Comparison of ENCODE assay signal across 8 cellular contexts in the genomic region with DNA sequence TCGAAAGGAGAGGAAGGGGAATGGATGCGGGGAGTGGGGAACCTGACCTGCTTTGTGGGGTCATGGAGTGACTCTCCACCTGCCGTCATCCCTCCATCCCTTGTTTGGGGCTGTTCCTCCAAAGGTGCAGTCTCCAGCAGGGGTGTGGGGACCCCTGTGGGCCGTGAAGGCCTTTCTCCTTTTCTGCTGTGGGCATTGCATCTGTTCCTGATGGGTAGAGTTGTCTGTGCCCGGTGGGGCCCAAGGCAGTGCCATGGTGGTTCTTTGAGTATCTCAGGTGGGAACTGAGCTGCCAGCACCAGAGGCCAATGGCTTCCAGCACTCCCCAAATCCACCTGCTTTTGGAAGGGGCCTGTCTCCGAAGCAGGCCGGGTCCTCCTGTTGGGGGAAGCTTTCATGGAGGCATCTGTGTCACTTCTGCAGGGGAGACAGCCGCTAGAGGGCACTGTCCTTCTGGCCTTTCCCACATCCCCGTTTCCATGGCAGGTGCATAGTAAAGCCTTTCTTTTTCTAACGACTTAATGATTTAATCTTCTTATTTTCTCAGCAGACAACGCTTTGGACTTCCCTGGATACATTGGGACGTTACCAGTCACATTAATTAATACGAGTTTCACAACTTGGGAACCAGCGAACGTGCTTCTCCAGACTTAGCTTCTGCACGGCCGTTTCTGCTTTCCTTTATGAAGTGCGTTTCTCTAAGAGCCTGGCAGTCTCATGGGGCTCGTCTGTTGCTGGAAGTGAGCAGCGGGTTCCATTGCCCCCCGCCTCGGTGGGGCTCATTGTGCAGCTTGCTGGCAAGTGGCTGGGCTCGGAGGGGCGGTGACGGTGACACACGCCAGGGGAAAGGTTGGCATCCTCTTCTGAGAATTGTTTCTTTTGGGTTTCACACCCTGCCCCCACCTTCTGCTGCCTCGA. TPM values are rescaled to one million over a fixed set of nuclear protein-coding genes. Genes with fewer than 3 reads are reported as not detected.
DNase-seq lines count a peak whose midpoint lies in the region; ATAC-seq, FAIRE-seq and TF ChIP-seq lines count a peak whose summit lies in the region.

No MANE protein-coding gene starts in this region.

- no peak for FAIRE-seq in HTR-8/SVneo (lab: Jason Lieb, UNC)

- H3K79me2 ChIP-seq in PC-9 (ENCODE audit: low read depth) = no peaks in the 10 kb centered on the region

- H3K9me3 ChIP-seq in CD4-positive, alpha-beta T cell (ENCODE audit: control insufficient read depth, low read length) = no peaks in the 10 kb centered on the region
- no peaks in the 10 kb centered on the region for H3K9me3 ChIP-seq in PC-9 (ENCODE audit: insufficient read depth, low read depth)

- H3K9me3 Mint-ChIP-seq in CD4-positive, alpha-beta T cell = no peaks in the 10 kb centered on the region
- no peaks in the 10 kb centered on the region for H3K9me3 Mint-ChIP-seq in activated T-cell treated with anti-CD3 and anti-CD28 coated beads, Interleukin-2, amount 50 U/mL, for 4 hours
- no peaks in the 10 kb centered on the region for H3K9me3 Mint-ChIP-seq in natural killer cell treated with Interleukin-12 subunit alpha and Interleukin-12 subunit beta and Interleukin-15 and Interleukin-18, amount 100 ng/mL, for 72 hours
- peaks cover 0 to 7% of the 10 kb centered on the region in 2 donors for H3K9me3 Mint-ChIP-seq in stimulated activated naive B cell treated with anti-CD40 and anti-IgM and Interleukin-4, amounts not matched to agents 10 μg/mL and 1 μg/mL and 100 μg/mL, for 72 hours

- no peaks in the 10 kb centered on the region for H3K27me3 ChIP-seq in CD4-positive, alpha-beta T cell (ENCODE audit: control insufficient read depth, insufficient read depth, low read length)
- no peaks in the 10 kb centered on the region for H3K27me3 ChIP-seq in PC-9 (ENCODE audit: insufficient read depth, low read depth)

- H3K4me3 Mint-ChIP-seq in CD4-positive, alpha-beta T cell = no peak overlapping the region
- no peak overlapping the region for H3K4me3 Mint-ChIP-seq in activated T-cell treated with anti-CD3 and anti-CD28 coated beads, Interleukin-2, amount 50 U/mL, for 4 hours
- no peak overlapping the region for H3K4me3 Mint-ChIP-seq in natural killer cell treated with Interleukin-12 subunit alpha and Interleukin-12 subunit beta and Interleukin-15 and Interleukin-18, amount 100 ng/mL, for 72 hours
- no peak overlapping the region for H3K4me3 Mint-ChIP-seq in stimulated activated naive B cell treated with anti-CD40 and anti-IgM and Interleukin-4, amounts not matched to agents 10 μg/mL and 1 μg/mL and 100 μg/mL, for 72 hours

- H3K4me1 ChIP-seq in PC-9 (replicated peaks; ENCODE audit: insufficient read depth) = no peaks in the 10 kb centered on the region

- no peak overlapping the region for H3K4me2 ChIP-seq in PC-9

- H3F3A ChIP-seq in PC-9 (ENCODE audit: insufficient read depth, low read depth) = 0 out of 2 replicates have a peak, but pooled peaks cover 4% of the 10 kb centered on the region

- DNase-seq in CD4-positive, alpha-beta T cell = peak; percentile 52 to 70 (median 59)
- DNase-seq in HTR-8/SVneo (ENCODE audit: insufficient read length, low spot score) (peak; percentile 69), PC-9 (peak in 1 of 2 experiments; percentile 62), fibroblast of mammary gland (ENCODE audit: low read depth) (peak; percentile 64)
- DNase-seq in activated T-cell treated with anti-CD3 and anti-CD28 coated beads, Interleukin-2, amount 50 U/mL, for 4 hours = peak; percentile 67
- peak; percentile 67 for DNase-seq in natural killer cell treated with Interleukin-12 subunit alpha and Interleukin-12 subunit beta and Interleukin-15 and Interleukin-18, amount 100 ng/mL, for 72 hours (ENCODE audit: low spot score)
- DNase-seq in stimulated activated naive B cell treated with anti-CD40 and anti-IgM and Interleukin-4, amounts not matched to agents 10 μg/mL and 1 μg/mL and 100 μg/mL, for 72 hours = peak; percentile 35

- CTCF ChIA-PET in CD4-positive, alpha-beta T cell (lab: Charles Lee) = interaction anchor here (0.7 to 1.6 kb wide), 3 partner anchors 12 to 546 kb away, joined by 4 to 9 read pairs (median 7); no protein-coding TSS in a partner anchor
- CTCF ChIA-PET in PC-9 (lab: Charles Lee) = no interaction called here

- H3K36me3 ChIP-seq in PC-9 (ENCODE audit: low read depth) = no peaks in the 10 kb centered on the region

- TF ChIP-seq CTCF in CD4-positive, alpha-beta T cell (IDR thresholded peaks at IDR 0.05) = peak; percentile 88
- TF ChIP-seq CTCF in PC-9 (conservative IDR thresholded peaks at IDR 0.05) (peak; percentile 90), fibroblast of mammary gland (conservative IDR thresholded peaks at IDR 0.05; ENCODE audit: control insufficient read depth, insufficient read depth, low read depth, low read length) (peak; percentile 87)

- no peaks in the 10 kb centered on the region for H3K4me1 Mint-ChIP-seq in CD4-positive, alpha-beta T cell (ENCODE audit: low read depth)
- H3K4me1 Mint-ChIP-seq in activated T-cell treated with anti-CD3 and anti-CD28 coated beads, Interleukin-2, amount 50 U/mL, for 4 hours (ENCODE audit: low read depth) = no peaks in the 10 kb centered on the region
- H3K4me1 Mint-ChIP-seq in natural killer cell treated with Interleukin-12 subunit alpha and Interleukin-12 subunit beta and Interleukin-15 and Interleukin-18, amount 100 ng/mL, for 72 hours (ENCODE audit: low read depth in 2 of 2) = no peaks in the 10 kb centered on the region
- H3K4me1 Mint-ChIP-seq in stimulated activated naive B cell treated with anti-CD40 and anti-IgM and Interleukin-4, amounts not matched to agents 10 μg/mL and 1 μg/mL and 100 μg/mL, for 72 hours = peaks cover 12 to 15% of the 10 kb centered on the region in 2 donors

- intact Hi-C loops in CD4-positive, alpha-beta T cell (cut with DNase I, micrococcal nuclease) = loop anchor here (1.0 to 5.0 kb wide), 4 partner anchors 88 to 545 kb away; a partner anchor contains a TSS
- intact Hi-C loops in PC-9 (cut with micrococcal nuclease; ENCODE audit: unreplicated experiment) = loop anchor here (1.0 to 10.0 kb wide), 4 partner anchors 88 to 542 kb away; no protein-coding TSS in a partner anchor

- H3K27ac ChIP-seq in CD4-positive, alpha-beta T cell (ENCODE audit: low read depth, low read length) = no peak overlapping the region
- no peak overlapping the region for H3K27ac ChIP-seq in PC-9

- no peak overlapping the region for H3K27ac Mint-ChIP-seq in CD4-positive, alpha-beta T cell
- no peak overlapping the region for H3K27ac Mint-ChIP-seq in natural killer cell treated with Interleukin-12 subunit alpha and Interleukin-12 subunit beta and Interleukin-15 and Interleukin-18, amount 100 ng/mL, for 72 hours
- H3K27ac Mint-ChIP-seq in stimulated activated naive B cell treated with anti-CD40 and anti-IgM and Interleukin-4, amounts not matched to agents 10 μg/mL and 1 μg/mL and 100 μg/mL, for 72 hours = no peak overlapping the region

- peak; percentile 55 for ATAC-seq in CD4-positive, alpha-beta T cell (ENCODE audit: poor library complexity)
- ATAC-seq in activated T-cell treated with anti-CD3 and anti-CD28 coated beads, Interleukin-2, amount 50 U/mL, for 4 hours = peak; percentile 37 to 61
- ATAC-seq in natural killer cell treated with Interleukin-12 subunit alpha and Interleukin-12 subunit beta and Interleukin-15 and Interleukin-18, amount 100 ng/mL, for 72 hours = peak in 1 of 2 donors; percentile 54
- peak; percentile 73 to 78 for ATAC-seq in stimulated activated naive B cell treated with anti-CD40 and anti-IgM and Interleukin-4, amounts not matched to agents 10 μg/mL and 1 μg/mL and 100 μg/mL, for 72 hours (replicated peaks)
- ATAC-seq in HG02852 (IDR thresholded peaks at IDR 0.05; ENCODE audit: unreplicated experiment) = no peak

- BruUV-seq in PC-9 (replicated peaks; lab: Mats Ljungman, UMichigan) = no TSS peak

- H3K27me3 Mint-ChIP-seq in CD4-positive, alpha-beta T cell = no peaks in the 10 kb centered on the region
- H3K27me3 Mint-ChIP-seq in activated T-cell treated with anti-CD3 and anti-CD28 coated beads, Interleukin-2, amount 50 U/mL, for 4 hours (ENCODE audit: low read depth) = no peaks in the 10 kb centered on the region
- H3K27me3 Mint-ChIP-seq in natural killer cell treated with Interleukin-12 subunit alpha and Interleukin-12 subunit beta and Interleukin-15 and Interleukin-18, amount 100 ng/mL, for 72 hours = no peaks in the 10 kb centered on the region
- no peaks in the 10 kb centered on the region for H3K27me3 Mint-ChIP-seq in stimulated activated naive B cell treated with anti-CD40 and anti-IgM and Interleukin-4, amounts not matched to agents 10 μg/mL and 1 μg/mL and 100 μg/mL, for 72 hours

- no peaks in the 10 kb centered on the region for H3K36me3 Mint-ChIP-seq in CD4-positive, alpha-beta T cell (ENCODE audit: low read depth)
- H3K36me3 Mint-ChIP-seq in activated T-cell treated with anti-CD3 and anti-CD28 coated beads, Interleukin-2, amount 50 U/mL, for 4 hours (ENCODE audit: insufficient read depth) = no peaks in the 10 kb centered on the region
- no peaks in the 10 kb centered on the region for H3K36me3 Mint-ChIP-seq in natural killer cell treated with Interleukin-12 subunit alpha and Interleukin-12 subunit beta and Interleukin-15 and Interleukin-18, amount 100 ng/mL, for 72 hours
- peaks cover 30 to 42% of the 10 kb centered on the region in 2 donors for H3K36me3 Mint-ChIP-seq in stimulated activated naive B cell treated with anti-CD40 and anti-IgM and Interleukin-4, amounts not matched to agents 10 μg/mL and 1 μg/mL and 100 μg/mL, for 72 hours

- peaks cover 8% of the 10 kb centered on the region for H4K20me1 ChIP-seq in PC-9 (ENCODE audit: insufficient read depth)

- no peak overlapping the region for H2AFZ ChIP-seq in PC-9

- POLR2A ChIA-PET in CD4-positive, alpha-beta T cell (lab: Charles Lee) = interaction anchor here (0.6 kb wide), 1 partner anchor 100 kb away, joined by 3 read pairs; a partner anchor contains a TSS
- POLR2A ChIA-PET in PC-9 (lab: Charles Lee; ENCODE audit: unreplicated experiment) = no interaction called here

- H3K4me3 ChIP-seq in PC-9 = no peak overlapping the region
- no peak overlapping the region for H3K4me3 ChIP-seq in fibroblast of mammary gland (ENCODE audit: control insufficient read depth, low read depth, low read length)

- no peaks in the 10 kb centered on the region for H3K9me2 ChIP-seq in PC-9 (ENCODE audit: insufficient read depth)

RNA-seq across cellular contexts. Expression of a gene that starts 57.1 kb away (rescaled TPM):
- total RNA-seq in CD4-positive, alpha-beta T cell = 1 to 10 TPM; 6.2 to 6.4 TPM
- total RNA-seq in PC-9 (2021) = 35.3 and 40.9 TPM in 2 replicates
- 10 to 100 TPM; 15.1 to 21.5 (median 19.6) TPM for total RNA-seq in activated T-cell treated with anti-CD3 and anti-CD28 coated beads, Interleukin-2, amount 50 U/mL, for 4 hours
- 10 to 100 TPM; 16.9 to 61.3 TPM for total RNA-seq in natural killer cell treated with Interleukin-12 subunit alpha and Interleukin-12 subunit beta and Interleukin-15 and Interleukin-18, amount 100 ng/mL, for 72 hours
